18 cellular contexts compared by ENCODE assay signal in genomic region chr20:37471741-37472235, GRCh38. TPM values are rescaled to one million over a fixed set of nuclear protein-coding genes. Genes with fewer than 3 reads are reported as not detected.
DNase-seq lines count a peak whose midpoint lies in the region; ATAC-seq and TF ChIP-seq lines count a peak whose summit lies in the region.
"Had no signal": no experiment of that assay in that cellular context is flagged by ENCODE, and none has a peak within 500 bp of the region (broad histone marks: within the 10 kb centered on the region; RNA-seq: fewer than 3 reads in every experiment).

No MANE protein-coding gene starts in this region.

- intact Hi-C loops in cardiac septum (cut with DNase I): no loop called here
- intact Hi-C loops in heart right ventricle (cut with DNase I): no loop called here
- intact Hi-C loops in posterior cingulate gyrus (cut with DNase I): no loop called here

- H3K4me3 ChIP-seq in heart right ventricle: no peak overlapping the region
- H3K4me3 ChIP-seq in endodermal cell (ENCODE audit: low read length): no peak overlapping the region
- H3K4me3 ChIP-seq: GM12878, GM23248 had no signal

- no peaks in the 10 kb centered on the region for H3K4me1 Mint-ChIP-seq in endodermal cell

- H3K27ac Mint-ChIP-seq in endodermal cell: no peak overlapping the region
- H3K27ac Mint-ChIP-seq: CD8-positive, alpha-beta T cell had no signal

- 80% methylated on average over 7 of the region's 7 CpGs for WGBS in heart right ventricle, 2 donors
- 79 to 89% methylated on average over 2 to 7 of the region's 7 CpGs for WGBS in endodermal cell (ENCODE audit: insufficient coverage in 1 of 2, insufficient read length in 1 of 2), 2 experiments

- H3K36me3 Mint-ChIP-seq in endodermal cell (ENCODE audit: low read depth): no peaks in the 10 kb centered on the region
- H3K36me3 Mint-ChIP-seq: CD14-positive monocyte; CD8-positive, alpha-beta T cell had no signal

- no peak overlapping the region for H3K4me3 Mint-ChIP-seq in endodermal cell
- H3K4me3 Mint-ChIP-seq: CD14-positive monocyte; CD8-positive, alpha-beta T cell had no signal

- H3K27ac ChIP-seq in heart right ventricle: no peak overlapping the region
- H3K27ac ChIP-seq in endodermal cell (ENCODE audit: low read depth, low read length): no peak overlapping the region
- H3K27ac ChIP-seq: 22Rv1, GM23248 had no signal

- H3K9me3 ChIP-seq in heart right ventricle (peaks cover 0 to 3% (median 0%) of the 10 kb centered on the region in 11 donors), endodermal cell (ENCODE audit: control insufficient read depth, low read length) (no peaks in the 10 kb centered on the region)
- H3K9me3 ChIP-seq: Caco-2 had no signal

- H3K9me3 Mint-ChIP-seq in endodermal cell: no peaks in the 10 kb centered on the region
- H3K9me3 Mint-ChIP-seq: CD8-positive, alpha-beta T cell had no signal

- H3K9ac ChIP-seq in endodermal cell (ENCODE audit: extremely low read depth, low read length, poor library complexity, severe bottlenecking): no peak overlapping the region
- H3K9ac ChIP-seq: GM23248 had no signal

- DNase-seq in cardiac septum (ENCODE audit: low spot score) (peak; percentile 46), heart right ventricle (no peak), endodermal cell (peak; percentile 30), medulla oblongata (ENCODE audit: extremely low spot score) (peak; percentile 45), posterior cingulate gyrus (no peak), DMS 273 (lab: John Stamatoyannopoulos, UW; ENCODE audit: unreplicated experiment) (no peak)
- DNase-seq in activated CD4-positive, alpha-beta T cell treated with anti-CD3 and anti-CD28 coated beads, Interleukin-2, amount 50 U/mL, for 48 hours: no peak
- DNase-seq: CD8-positive, alpha-beta T cell; GM23248 had no signal

- H3K27me3 Mint-ChIP-seq in endodermal cell (ENCODE audit: insufficient read depth): peaks cover 1% of the 10 kb centered on the region

- H3K27me3 ChIP-seq in heart right ventricle (peaks cover 0 to 3% (median 0%) of the 10 kb centered on the region in 7 donors), endodermal cell (ENCODE audit: control insufficient read depth, insufficient read depth, low read length, poor library complexity, severe bottlenecking) (no peaks in the 10 kb centered on the region)

- H3K36me3 ChIP-seq in heart right ventricle (no peaks in the 10 kb centered on the region), endodermal cell (ENCODE audit: control insufficient read depth, insufficient read depth, low read length) (no peaks in the 10 kb centered on the region)

- TF ChIP-seq CTCF in heart right ventricle (IDR thresholded peaks at IDR 0.05): no peak
- no peak for TF ChIP-seq CTCF in endodermal cell (conservative IDR thresholded peaks at IDR 0.05)

- no peaks in the 10 kb centered on the region for H3K4me1 ChIP-seq in heart right ventricle
- H3K4me1 ChIP-seq in endodermal cell (ENCODE audit: control insufficient read depth, insufficient read depth, low read length): no peaks in the 10 kb centered on the region
- H3K4me1 ChIP-seq: Caco-2 had no signal

- no peak for ATAC-seq in heart right ventricle
- ATAC-seq: CD8-positive, alpha-beta T cell; GM12878; HCT116 had no signal

RNA-seq across cellular contexts. Expression of gene NNAT, which starts 49.3 kb away (rescaled TPM):
- total RNA-seq in cardiac septum (not detected), heart right ventricle (under 1 TPM in 5 of 10 donors, not detected in 5; 0.24 to 0.78 (median 0.46) TPM), endodermal cell (10 to 100 TPM; 16.8 to 27.3 TPM)
- polyA plus RNA-seq in heart right ventricle: 1 to 10 TPM in 1 of 2 donors, under 1 TPM in 1; 0.29 to 1.1 TPM
- 413 TPM for polyA plus RNA-seq in endodermal cell (2013, experiment 1 of 2)
- polyA plus RNA-seq in endodermal cell (2013, experiment 2 of 2): 384 TPM
- total RNA-seq: A673; Caco-2; CD8-positive, alpha-beta T cell; Daoy; G401; GM12878; GM23248 had no signal
- polyA plus RNA-seq: BJ, CD14-positive monocyte had no signal

RNA-seq across cellular contexts. Expression of gene BLCAP, which starts 55.9 kb away (rescaled TPM):
- total RNA-seq in cardiac septum: 89.3 TPM
- 100 to 1,000 TPM in 1 of 10 donors, 10 to 100 TPM in 9; 66.1 to 106 (median 84.1) TPM for total RNA-seq in heart right ventricle
- 10 to 100 TPM; 73.3 to 79.3 TPM for polyA plus RNA-seq in heart right ventricle
- 10 to 100 TPM; 32.5 to 56.5 TPM for total RNA-seq in endodermal cell
- polyA plus RNA-seq in endodermal cell (2013, experiment 1 of 2): 51.9 TPM
- polyA plus RNA-seq in endodermal cell (2013, experiment 2 of 2): 45.0 TPM

Comparison
In these comparisons a context has a peak if more than half of its experiments do, and no peak if none do; other contexts are left out.
1. DNase-seq: peak in cardiac septum (single experiment), endodermal cell (single experiment) and medulla oblongata (single experiment); none in heart right ventricle (0 of 2), posterior cingulate gyrus (0 of 10), DMS 273 (single experiment) and activated CD4-positive, alpha-beta T cell treated with anti-CD3 and anti-CD28 coated beads, Interleukin-2, amount 50 U/mL, for 48 hours (0 of 2).
2. RNA of gene NNAT, which starts 49.3 kb away (total RNA-seq): 16.8 to 27.3 TPM in endodermal cell; 0.24 to 0.78 TPM in heart right ventricle and not detected in cardiac septum (single experiment); every median in the first group is over 10 times any median in the second.